9 cellular contexts compared by ENCODE assay signal in genomic region chr16:85002643-85003042, GRCh38. TPM values are rescaled to one million over a fixed set of nuclear protein-coding genes. Genes with fewer than 3 reads are reported as not detected.
A peak's percentile ranks its signal among the peaks of the same experiment; 100 is the strongest.
DNase-seq lines count a peak whose midpoint lies in the region; ATAC-seq and TF ChIP-seq lines count a peak whose summit lies in the region.
"Had no signal": no experiment of that assay in that cellular context is flagged by ENCODE, and none has a peak within 500 bp of the region (broad histone marks: within the 10 kb centered on the region; RNA-seq: fewer than 3 reads in every experiment).

No MANE protein-coding gene starts in this region.

- no peak overlapping the region for H3K27ac Mint-ChIP-seq in activated naive CD4-positive, alpha-beta T cell treated with anti-CD3 and anti-CD28 coated beads, Interleukin-2, amount 10 ng/mL, durations not matched to agents 7 days and 5 days
- peak overlapping the region; percentile 96 for H3K27ac Mint-ChIP-seq in dendritic cell treated with granulocyte-macrophage colony-stimulating factor and Interleukin-4, amounts not matched to agents 40 ng/mL and 50 ng/mL, for 4 days

- H3K36me3 ChIP-seq in muscle layer of duodenum (ENCODE audit: control insufficient read depth in 1 of 2, insufficient read depth in 2 of 2, low read length in 2 of 2) (peaks cover 0 to 5% of the 10 kb centered on the region in 2 donors), urinary bladder (ENCODE audit: insufficient read depth) (no peaks in the 10 kb centered on the region), MM.1S (replicated peaks; ENCODE audit: insufficient read depth, low read length) (no peaks in the 10 kb centered on the region)

- CTCF ChIA-PET in activated naive CD4-positive, alpha-beta T cell treated with anti-CD3 and anti-CD28 coated beads, Interleukin-2, amount 10 ng/mL, durations not matched to agents 7 days and 5 days (lab: Charles Lee): no interaction called here

- peaks cover 22% of the 10 kb centered on the region for H3K36me3 Mint-ChIP-seq in activated naive CD4-positive, alpha-beta T cell treated with anti-CD3 and anti-CD28 coated beads, Interleukin-2, amount 10 ng/mL, durations not matched to agents 7 days and 5 days
- H3K36me3 Mint-ChIP-seq in dendritic cell treated with granulocyte-macrophage colony-stimulating factor and Interleukin-4, amounts not matched to agents 40 ng/mL and 50 ng/mL, for 4 days (ENCODE audit: low read depth): peaks cover 68% of the 10 kb centered on the region

- no peak for TF ChIP-seq CTCF in MM.1S (IDR thresholded peaks at IDR 0.05; ENCODE audit: low read length)

- H3K27me3 ChIP-seq in muscle layer of duodenum (ENCODE audit: low read depth, low read length): no peaks in the 10 kb centered on the region
- H3K27me3 ChIP-seq in MM.1S (replicated peaks; ENCODE audit: insufficient read depth, low read length): no peaks in the 10 kb centered on the region

- H3K79me2 ChIP-seq in MM.1S (ENCODE audit: low read length): peaks cover 45% of the 10 kb centered on the region

- H4K20me1 ChIP-seq in MM.1S (ENCODE audit: insufficient read depth, low read length): no peaks in the 10 kb centered on the region

- no peaks in the 10 kb centered on the region for H3F3A ChIP-seq in MM.1S (ENCODE audit: insufficient read depth, low read length)

- no peaks in the 10 kb centered on the region for H3K27me3 Mint-ChIP-seq in activated naive CD4-positive, alpha-beta T cell treated with anti-CD3 and anti-CD28 coated beads, Interleukin-2, amount 10 ng/mL, durations not matched to agents 7 days and 5 days
- H3K27me3 Mint-ChIP-seq in dendritic cell treated with granulocyte-macrophage colony-stimulating factor and Interleukin-4, amounts not matched to agents 40 ng/mL and 50 ng/mL, for 4 days: no peaks in the 10 kb centered on the region

- H3K4me1 Mint-ChIP-seq in activated naive CD4-positive, alpha-beta T cell treated with anti-CD3 and anti-CD28 coated beads, Interleukin-2, amount 10 ng/mL, durations not matched to agents 7 days and 5 days: peaks cover 44% of the 10 kb centered on the region
- H3K4me1 Mint-ChIP-seq in dendritic cell treated with granulocyte-macrophage colony-stimulating factor and Interleukin-4, amounts not matched to agents 40 ng/mL and 50 ng/mL, for 4 days (ENCODE audit: low read depth): peaks cover 85% of the 10 kb centered on the region

- H3K4me3 ChIP-seq in muscle layer of duodenum (ENCODE audit: low read depth in 1 of 2, low read length in 2 of 2) (peak overlapping the region; percentile 12 to 22), urinary bladder (ENCODE audit: low read depth, low read length) (no peak overlapping the region), MM.1S (ENCODE audit: low read length) (no peak overlapping the region)

- no peak overlapping the region for H2AFZ ChIP-seq in MM.1S (ENCODE audit: low read length)

- H3K4me3 Mint-ChIP-seq in activated naive CD4-positive, alpha-beta T cell treated with anti-CD3 and anti-CD28 coated beads, Interleukin-2, amount 10 ng/mL, durations not matched to agents 7 days and 5 days: no peak overlapping the region
- peak overlapping the region; percentile 76 for H3K4me3 Mint-ChIP-seq in dendritic cell treated with granulocyte-macrophage colony-stimulating factor and Interleukin-4, amounts not matched to agents 40 ng/mL and 50 ng/mL, for 4 days

- H3K4me1 ChIP-seq in muscle layer of duodenum (ENCODE audit: control insufficient read depth in 1 of 2, insufficient read depth in 2 of 2, low read length in 2 of 2): peaks cover 37 to 69% of the 10 kb centered on the region in 2 donors
- peaks cover 10% of the 10 kb centered on the region for H3K4me1 ChIP-seq in urinary bladder (ENCODE audit: insufficient read depth)
- no peaks in the 10 kb centered on the region for H3K4me1 ChIP-seq in MM.1S (ENCODE audit: low read length)

- peak; percentile 29 for DNase-seq in activated naive CD4-positive, alpha-beta T cell treated with anti-CD3 and anti-CD28 coated beads, Interleukin-2, amount 10 ng/mL, durations not matched to agents 7 days and 5 days
- DNase-seq in activated naive CD4-positive, alpha-beta T cell treated with Interleukin-2 at 50 U/mL for 16 hours: no peak
- DNase-seq in MM.1S: no peak

- H3K9me3 ChIP-seq in muscle layer of duodenum (ENCODE audit: control insufficient read depth in 1 of 2, low read length in 2 of 2) (no peaks in the 10 kb centered on the region), MM.1S (replicated peaks; ENCODE audit: insufficient read depth, low read length) (no peaks in the 10 kb centered on the region)

- intact Hi-C loops in dendritic cell treated with granulocyte-macrophage colony-stimulating factor and Interleukin-4, amounts not matched to agents 40 ng/mL and 50 ng/mL, for 4 days (cut with micrococcal nuclease): no loop called here

- 70% methylated on average over 12 of the region's 12 CpGs for WGBS in urinary bladder

- H3K9me3 Mint-ChIP-seq in activated naive CD4-positive, alpha-beta T cell treated with anti-CD3 and anti-CD28 coated beads, Interleukin-2, amount 10 ng/mL, durations not matched to agents 7 days and 5 days: no peaks in the 10 kb centered on the region
- H3K9me3 Mint-ChIP-seq in dendritic cell treated with granulocyte-macrophage colony-stimulating factor and Interleukin-4, amounts not matched to agents 40 ng/mL and 50 ng/mL, for 4 days: no peaks in the 10 kb centered on the region

- ATAC-seq in GM21423 (IDR thresholded peaks at IDR 0.05; ENCODE audit: unreplicated experiment) (no peak), HG02885 (IDR thresholded peaks at IDR 0.05; ENCODE audit: poor library complexity, unreplicated experiment) (no peak)

- no peak overlapping the region for H3K9ac ChIP-seq in MM.1S (ENCODE audit: low read length)

- H3K27ac ChIP-seq in muscle layer of duodenum (ENCODE audit: low read length) (peak overlapping the region; percentile 85), urinary bladder (ENCODE audit: low read depth) (peak overlapping the region; percentile 94), MM.1S (ENCODE audit: low read length) (no peak overlapping the region)
- H3K27ac ChIP-seq: C4-2B had no signal

- no peaks in the 10 kb centered on the region for H3K9me2 ChIP-seq in MM.1S (replicated peaks; ENCODE audit: insufficient read depth, low read length)

- H3K4me2 ChIP-seq in MM.1S (ENCODE audit: low read depth, low read length): no peak overlapping the region

RNA-seq across cellular contexts. Expression of gene ZDHHC7, which starts 8.7 kb away (rescaled TPM):
- total RNA-seq in urinary bladder: 31.1 TPM
- polyA plus RNA-seq in urinary bladder: 49.7 TPM

RNA-seq across cellular contexts. Expression of gene KIAA0513, which starts 25.0 kb away (rescaled TPM):
- 9.8 TPM for total RNA-seq in urinary bladder
- 19.9 TPM for polyA plus RNA-seq in urinary bladder

Comparison
In these comparisons a context has a peak if more than half of its experiments do, and no peak if none do; other contexts are left out.
1. H3K4me3 ChIP-seq: peak in muscle layer of duodenum (2 of 2); none in urinary bladder (single experiment) and MM.1S (single experiment).